1 cellular context compared by ENCODE assay signal in genomic region chr1:36134805-36135339, GRCh38.
TF ChIP-seq lines count a peak whose summit lies in the region.

No MANE protein-coding gene starts in this region.

TF ChIP-seq in K562, 482 proteins besides CTCF, POLR2A, EP300 and RAD21 (continued from another document and continues in another):
- TF ChIP-seq ZNF592 (IDR thresholded peaks at IDR 0.05), result no peak; the same call in 1 of the 2 replicates
- TF ChIP-seq ZSCAN29 (IDR thresholded peaks at IDR 0.05), result no peak
- TF ChIP-seq SREBF1 (IDR thresholded peaks at IDR 0.05; ENCODE audit: borderline replicate concordance, low read depth, low read length), result no peak
- no peak for TF ChIP-seq PRPF4 (IDR thresholded peaks at IDR 0.05; ENCODE audit: insufficient read depth, low read depth, low read length, poor library complexity, severe bottlenecking)
- TF ChIP-seq NCOA1 (IDR thresholded peaks at IDR 0.05; ENCODE audit: low read depth), result no peak
- TF ChIP-seq ZNF507 (tag; conservative IDR thresholded peaks at IDR 0.05), result no peak
- no peak for TF ChIP-seq ZNF639 (CRISPR knock-in tag; conservative IDR thresholded peaks at IDR 0.05 in 1 of 2, IDR thresholded peaks at IDR 0.05 in 1 of 2)
- TF ChIP-seq OTX1 (CRISPR knock-in tag; IDR thresholded peaks at IDR 0.05), result no peak
- TF ChIP-seq USF2 (CRISPR knock-in tag; IDR thresholded peaks at IDR 0.05), result no peak
- TF ChIP-seq ZZZ3 (IDR thresholded peaks at IDR 0.05), result no peak
- TF ChIP-seq KAT2B (IDR thresholded peaks at IDR 0.05; ENCODE audit: low read depth, low read length), result no peak
- TF ChIP-seq RFX5 (IDR thresholded peaks at IDR 0.05; ENCODE audit: low read depth, low read length), result no peak
- no peak for TF ChIP-seq RHOXF2B (CRISPR knock-in tag; conservative IDR thresholded peaks at IDR 0.05)
- TF ChIP-seq TEAD4 (IDR thresholded peaks at IDR 0.05; ENCODE audit: low read length), result peak; percentile 59; the same call in 1 of the 2 replicates
- TF ChIP-seq TEAD4 (CRISPR knock-in tag; IDR thresholded peaks at IDR 0.05; ENCODE audit: borderline replicate concordance), result no peak
- no peak for TF ChIP-seq PTTG1 (tag; IDR thresholded peaks at IDR 0.05; ENCODE audit: low read depth)
- no peak for TF ChIP-seq SIX5 (IDR thresholded peaks at IDR 0.05; ENCODE audit: borderline replicate concordance in 1 of 2, insufficient read depth in 1 of 2, low read depth in 1 of 2, low read length in 2 of 2)
- no peak for TF ChIP-seq BDP1 (IDR thresholded peaks at IDR 0.05; ENCODE audit: insufficient read depth, insufficient read length)
- TF ChIP-seq TBL1XR1 (IDR thresholded peaks at IDR 0.05; ENCODE audit: low read length in 2 of 2), result no peak
- TF ChIP-seq EWSR1 (IDR thresholded peaks at IDR 0.05; ENCODE audit: borderline replicate concordance, low read depth, partially characterized antibody), result no peak
- no peak for TF ChIP-seq THRA (IDR thresholded peaks at IDR 0.05)
- no peak for TF ChIP-seq PHB (CRISPR knock-in tag; IDR thresholded peaks at IDR 0.05)
- TF ChIP-seq ZEB2 (IDR thresholded peaks at IDR 0.05), result peak; percentile 48; the same call in 1 of the 2 replicates
- no peak for TF ChIP-seq ZNF766 (CRISPR knock-in tag; conservative IDR thresholded peaks at IDR 0.05)
- no peak for TF ChIP-seq ERF (CRISPR knock-in tag; IDR thresholded peaks at IDR 0.05)
- no peak for TF ChIP-seq PHB2 (IDR thresholded peaks at IDR 0.05; ENCODE audit: low read depth)
- no peak for TF ChIP-seq ZNF512 (tag; IDR thresholded peaks at IDR 0.05)
- TF ChIP-seq KLF16 (IDR thresholded peaks at IDR 0.05), result 0 out of 2 replicates have a peak, but pooled peaks have one; percentile 41
- TF ChIP-seq NFE2L1 (tag; IDR thresholded peaks at IDR 0.05; ENCODE audit: borderline replicate concordance, low read depth), result no peak
- no peak for TF ChIP-seq FOXK1 (CRISPR knock-in tag; IDR thresholded peaks at IDR 0.05; ENCODE audit: borderline replicate concordance)
- TF ChIP-seq ETV1 (tag; conservative IDR thresholded peaks at IDR 0.05; ENCODE audit: low read depth), result no peak
- no peak for TF ChIP-seq ZNF318 (IDR thresholded peaks at IDR 0.05; ENCODE audit: borderline replicate concordance in 1 of 2, low read depth in 1 of 2)
- no peak for TF ChIP-seq CREB1 (IDR thresholded peaks at IDR 0.05)
- 0 out of 2 replicates have a peak, but pooled peaks have one; percentile 14 for TF ChIP-seq CREB1 (CRISPR knock-in tag; IDR thresholded peaks at IDR 0.05)
- TF ChIP-seq NUFIP1 (IDR thresholded peaks at IDR 0.05; ENCODE audit: partially characterized antibody), result no peak
- TF ChIP-seq POLR2B (IDR thresholded peaks at IDR 0.05; ENCODE audit: low read depth, partially characterized antibody), result no peak
- TF ChIP-seq RBFOX2 (IDR thresholded peaks at IDR 0.05; ENCODE audit: low read depth, low read length), result no peak
- no peak for TF ChIP-seq ZNF583 (CRISPR knock-in tag; IDR thresholded peaks at IDR 0.05)
- no peak for TF ChIP-seq ZNF217 (CRISPR knock-in tag; IDR thresholded peaks at IDR 0.05)
- TF ChIP-seq PTBP1 (IDR thresholded peaks at IDR 0.05; ENCODE audit: low read depth, low read length), result no peak
- no peak for TF ChIP-seq KDM5B (IDR thresholded peaks at IDR 0.05; ENCODE audit: insufficient replicate concordance, low read depth, low read length)
- TF ChIP-seq GABPA (tag; conservative IDR thresholded peaks at IDR 0.05; ENCODE audit: low read depth), result no peak
- TF ChIP-seq MCM2 (IDR thresholded peaks at IDR 0.05; ENCODE audit: low read depth), result no peak
- no peak for TF ChIP-seq RBM14 (IDR thresholded peaks at IDR 0.05; ENCODE audit: borderline replicate concordance, insufficient read depth, low read depth, low read length)
- TF ChIP-seq MCM7 (IDR thresholded peaks at IDR 0.05), result no peak
- TF ChIP-seq PML (IDR thresholded peaks at IDR 0.05; ENCODE audit: low read length), result no peak
- TF ChIP-seq GATA2 (CRISPR knock-in tag; IDR thresholded peaks at IDR 0.05), result peak; percentile 45; the same call in 1 of the 2 replicates
- no peak for TF ChIP-seq NONO (IDR thresholded peaks at IDR 0.05; ENCODE audit: low read depth in 2 of 2, low read length in 1 of 2)
- TF ChIP-seq NR3C1 (CRISPR knock-in tag; IDR thresholded peaks at IDR 0.05), result no peak
